ENCODE assay signal across 9 cellular contexts in genomic region chr15:42608110-42608531, GRCh38. TPM values are rescaled to one million over a fixed set of nuclear protein-coding genes. Genes with fewer than 3 reads are reported as not detected.
DNase-seq lines count a peak whose midpoint lies in the region; ATAC-seq and TF ChIP-seq lines count a peak whose summit lies in the region.
"Had no signal": no experiment of that assay in that cellular context is flagged by ENCODE, and none has a peak within 500 bp of the region (broad histone marks: within the 10 kb centered on the region; RNA-seq: fewer than 3 reads in every experiment).

No MANE protein-coding gene starts in this region.

- H3K27me3 ChIP-seq in CD8-positive, alpha-beta T cell (ENCODE audit: insufficient read depth, low read length), result no peaks in the 10 kb centered on the region
- H3K27me3 ChIP-seq in brain microvascular endothelial cell (replicated peaks), result no peaks in the 10 kb centered on the region
- H3K27me3 ChIP-seq in GM23338 (ENCODE audit: insufficient read depth), result no peaks in the 10 kb centered on the region
- H3K27me3 ChIP-seq: body of pancreas had no signal

- H3K4me3 Mint-ChIP-seq in CD8-positive, alpha-beta T cell, result peak overlapping the region; percentile 71
- H3K4me3 Mint-ChIP-seq in GM23338, result no peak overlapping the region

- H3K79me2 ChIP-seq in GM23338 (replicated peaks; ENCODE audit: insufficient read depth), result no peaks in the 10 kb centered on the region

- intact Hi-C loops in CD8-positive, alpha-beta T cell (cut with DNase I, micrococcal nuclease), result loop anchor here in 1 of 2 experiments (2.0 to 5.0 kb wide), 3 partner anchors 17 to 36 kb away; no protein-coding TSS in a partner anchor

- H3K9me2 ChIP-seq in GM23338 (ENCODE audit: insufficient read depth), result no peaks in the 10 kb centered on the region; the same call in 1 of the 2 replicates

- no peaks in the 10 kb centered on the region for H3K36me3 Mint-ChIP-seq in CD8-positive, alpha-beta T cell
- H3K36me3 Mint-ChIP-seq in GM23338 (ENCODE audit: low read depth), result no peaks in the 10 kb centered on the region

- H3K4me1 Mint-ChIP-seq in CD8-positive, alpha-beta T cell (ENCODE audit: low read depth), result peaks cover 53% of the 10 kb centered on the region
- no peaks in the 10 kb centered on the region for H3K4me1 Mint-ChIP-seq in GM23338

- peak overlapping the region; percentile 68 for H3K27ac Mint-ChIP-seq in CD8-positive, alpha-beta T cell
- H3K27ac Mint-ChIP-seq in GM23338, result no peak overlapping the region

- no peaks in the 10 kb centered on the region for H3K9me3 Mint-ChIP-seq in CD8-positive, alpha-beta T cell
- no peaks in the 10 kb centered on the region for H3K9me3 Mint-ChIP-seq in GM23338

- in situ Hi-C loops in SK-MEL-5 (cut with HindIII; ENCODE audit: low pct_unique_long_range_greater_than_20kb, low sequenced_read_pairs), result no loop called here
- in situ Hi-C loops in brain microvascular endothelial cell (cut with HindIII; ENCODE audit: low pct_ligation_motif_present, low sequenced_read_pairs), result no loop called here

- no peak overlapping the region for H3K4me3 ChIP-seq in CD8-positive, alpha-beta T cell (ENCODE audit: low read depth, low read length)
- no peak overlapping the region for H3K4me3 ChIP-seq in brain microvascular endothelial cell (ENCODE audit: low read depth, low read length)
- H3K4me3 ChIP-seq in GM23338, result no peak overlapping the region
- H3K4me3 ChIP-seq: body of pancreas had no signal

- no peak overlapping the region for H3K4me2 ChIP-seq in GM23338

- peak; percentile 6 to 66 (median 32) for DNase-seq in CD8-positive, alpha-beta T cell
- peak; percentile 77 for DNase-seq in SK-MEL-5 (ENCODE audit: low read depth, low spot score)
- peak; percentile 1 for DNase-seq in brain microvascular endothelial cell
- DNase-seq in stimulated activated CD4-positive, alpha-beta T cell treated with anti-CD3 and anti-CD28 coated beads, TNF-alpha, amount 100 ng/mL, for 48 hours (ENCODE audit: low read depth in 3 of 3), result peak in 2 of 3 donors; percentile 16 to 27
- no peak for DNase-seq in SK-N-DZ (ENCODE audit: low spot score)
- DNase-seq in DMS 273 treated with DMSO at 0.1 percent for 48 hours (lab: John Stamatoyannopoulos, UW), result no peak
- DNase-seq in GM23338 (ENCODE audit: low spot score), result no peak

- POLR2A ChIA-PET in CD8-positive, alpha-beta T cell (lab: Charles Lee), result interaction anchor here (1.7 to 2.0 kb wide), 2 partner anchors 8 to 26 kb away, joined by 6 to 15 read pairs; no protein-coding TSS in a partner anchor

- ATAC-seq in CD8-positive, alpha-beta T cell, result peak; percentile 60
- ATAC-seq in HG02588 (IDR thresholded peaks at IDR 0.05; ENCODE audit: unreplicated experiment), result peak; percentile 53
- no peak for ATAC-seq in GM23338
- ATAC-seq: body of pancreas had no signal

- CTCF ChIA-PET in CD8-positive, alpha-beta T cell (lab: Charles Lee), result interaction anchor here (0.9 to 2.3 kb wide), 3 partner anchors 11 to 36 kb away, joined by 3 to 7 read pairs (median 3); no protein-coding TSS in a partner anchor

- H4K20me1 ChIP-seq in GM23338 (replicated peaks; ENCODE audit: insufficient read depth), result no peaks in the 10 kb centered on the region; the same call in 1 of the 2 replicates

- no peak overlapping the region for H2AFZ ChIP-seq in GM23338

- H3K27ac ChIP-seq in CD8-positive, alpha-beta T cell (ENCODE audit: low read depth, low read length), result no peak overlapping the region
- H3K27ac ChIP-seq in brain microvascular endothelial cell (no peak overlapping the region), GM23338 (ENCODE audit: low read depth) (no peak overlapping the region)
- H3K27ac ChIP-seq: body of pancreas had no signal

- H3K9me3 ChIP-seq in CD8-positive, alpha-beta T cell (ENCODE audit: low read length), result no peaks in the 10 kb centered on the region
- H3K9me3 ChIP-seq: body of pancreas had no signal

- no peaks in the 10 kb centered on the region for H3K27me3 Mint-ChIP-seq in CD8-positive, alpha-beta T cell (ENCODE audit: low read depth)
- peaks cover 1% of the 10 kb centered on the region for H3K27me3 Mint-ChIP-seq in GM23338 (ENCODE audit: insufficient read depth, low read depth, poor library complexity)

- H3F3A ChIP-seq in GM23338 (replicated peaks; ENCODE audit: low read depth), result no peaks in the 10 kb centered on the region

- H3K36me3 ChIP-seq in CD8-positive, alpha-beta T cell (ENCODE audit: insufficient read depth, low read length), result no peaks in the 10 kb centered on the region
- H3K36me3 ChIP-seq in brain microvascular endothelial cell (replicated peaks) (no peaks in the 10 kb centered on the region), GM23338 (ENCODE audit: insufficient read depth) (no peaks in the 10 kb centered on the region)

- TF ChIP-seq CTCF in CD8-positive, alpha-beta T cell (IDR thresholded peaks at IDR 0.05), result no peak
- TF ChIP-seq CTCF in brain microvascular endothelial cell (IDR thresholded peaks at IDR 0.05; ENCODE audit: low read depth, low read length, missing control alignments) (no peak), GM23338 (conservative IDR thresholded peaks at IDR 0.05; ENCODE audit: low read depth in 2 of 2) (no peak)

- peaks cover 43% of the 10 kb centered on the region for H3K4me1 ChIP-seq in CD8-positive, alpha-beta T cell (ENCODE audit: insufficient read depth, low read length)
- H3K4me1 ChIP-seq in GM23338 (ENCODE audit: insufficient read depth), result no peaks in the 10 kb centered on the region

TF ChIP-seq in GM23338, 12 proteins besides CTCF, POLR2A, EP300 and RAD21 (continues in another document):
- TF ChIP-seq, protein P1, sequence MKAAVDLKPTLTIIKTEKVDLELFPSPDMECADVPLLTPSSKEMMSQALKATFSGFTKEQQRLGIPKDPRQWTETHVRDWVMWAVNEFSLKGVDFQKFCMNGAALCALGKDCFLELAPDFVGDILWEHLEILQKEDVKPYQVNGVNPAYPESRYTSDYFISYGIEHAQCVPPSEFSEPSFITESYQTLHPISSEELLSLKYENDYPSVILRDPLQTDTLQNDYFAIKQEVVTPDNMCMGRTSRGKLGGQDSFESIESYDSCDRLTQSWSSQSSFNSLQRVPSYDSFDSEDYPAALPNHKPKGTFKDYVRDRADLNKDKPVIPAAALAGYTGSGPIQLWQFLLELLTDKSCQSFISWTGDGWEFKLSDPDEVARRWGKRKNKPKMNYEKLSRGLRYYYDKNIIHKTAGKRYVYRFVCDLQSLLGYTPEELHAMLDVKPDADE (IDR thresholded peaks at IDR 0.05), result no peak

RNA-seq across cellular contexts. Expression of gene STARD9, which starts 32.7 kb away (rescaled TPM):
- 1 to 10 TPM; 8.5 to 9.0 TPM for total RNA-seq in CD8-positive, alpha-beta T cell
- 2.1 and 2.2 TPM in 2 replicates for total RNA-seq in SK-MEL-5 (2014; rRNA removed; shearing (Covaris generic))
- polyA plus RNA-seq in SK-MEL-5 (2015; cell fraction: cytosol; rRNA removed), result 1.5 and 2.4 TPM in 2 replicates
- 11.9 and 17.9 TPM in 2 replicates for polyA plus RNA-seq in SK-MEL-5 (2015; cell fraction: nucleus; rRNA removed)
- 7.2 and 8.7 TPM in 2 replicates for polyA plus RNA-seq in SK-N-DZ (2014; cell fraction: cytosol; rRNA removed)
- polyA plus RNA-seq in SK-N-DZ (2014; cell fraction: nucleus; rRNA removed), result 40.5 and 66.8 TPM in 2 replicates
- 4.7 and 6.2 TPM in 2 replicates for total RNA-seq in GM23338 (2014; rRNA removed; shearing (Covaris generic))
- 1.2 and 1.8 TPM in 2 replicates for polyA plus RNA-seq in GM23338 (2016; fragmentation: Nextera tagmentation; extraction: Ambion mirVana)

RNA-seq across cellular contexts. Expression of gene HAUS2, which starts 59.5 kb away (rescaled TPM):
- 10 to 100 TPM; 33.1 to 39.1 TPM for total RNA-seq in CD8-positive, alpha-beta T cell
- 36.2 and 42.0 TPM in 2 replicates for total RNA-seq in SK-MEL-5 (2014; rRNA removed; shearing (Covaris generic))
- 29.1 and 33.0 TPM in 2 replicates for polyA plus RNA-seq in SK-MEL-5 (2015; cell fraction: cytosol; rRNA removed)
- 8.8 and 17.1 TPM in 2 replicates for polyA plus RNA-seq in SK-MEL-5 (2015; cell fraction: nucleus; rRNA removed)
- polyA plus RNA-seq in SK-N-DZ (2014; cell fraction: cytosol; rRNA removed), result 76.8 and 142 TPM in 2 replicates
- 31.8 and 39.3 TPM in 2 replicates for polyA plus RNA-seq in SK-N-DZ (2014; cell fraction: nucleus; rRNA removed)
- 30.9 and 78.6 TPM in 2 replicates for total RNA-seq in GM23338 (2014; rRNA removed; shearing (Covaris generic))
- polyA plus RNA-seq in GM23338 (2016; fragmentation: Nextera tagmentation; extraction: Ambion mirVana), result 32.7 and 39.1 TPM in 2 replicates

RNA-seq across cellular contexts. Expression of gene LRRC57, which starts 59.5 kb away (rescaled TPM):
- 10 to 100 TPM; 30.0 to 31.1 TPM for total RNA-seq in CD8-positive, alpha-beta T cell
- 11.3 and 12.5 TPM in 2 replicates for total RNA-seq in SK-MEL-5 (2014; rRNA removed; shearing (Covaris generic))
- 15.8 and 16.8 TPM in 2 replicates for polyA plus RNA-seq in SK-MEL-5 (2015; cell fraction: cytosol; rRNA removed)
- polyA plus RNA-seq in SK-MEL-5 (2015; cell fraction: nucleus; rRNA removed), result 14.0 and 18.1 TPM in 2 replicates
- polyA plus RNA-seq in SK-N-DZ (2014; cell fraction: cytosol; rRNA removed), result 17.1 and 26.6 TPM in 2 replicates
- polyA plus RNA-seq in SK-N-DZ (2014; cell fraction: nucleus; rRNA removed), result 10.2 and 10.6 TPM in 2 replicates
- 9.0 and 19.5 TPM in 2 replicates for total RNA-seq in GM23338 (2014; rRNA removed; shearing (Covaris generic))
- polyA plus RNA-seq in GM23338 (2016; fragmentation: Nextera tagmentation; extraction: Ambion mirVana), result 3.9 and 5.4 TPM in 2 replicates

Comparison
In these comparisons a context has a peak if more than half of its experiments do, and no peak if none do; other contexts are left out.
1. DNase-seq: peak in CD8-positive, alpha-beta T cell (7 of 7), SK-MEL-5 (single experiment), brain microvascular endothelial cell (single experiment) and stimulated activated CD4-positive, alpha-beta T cell treated with anti-CD3 and anti-CD28 coated beads, TNF-alpha, amount 100 ng/mL, for 48 hours (2 of 3); none in SK-N-DZ (single experiment), DMS 273 treated with DMSO at 0.1 percent for 48 hours (single experiment) and GM23338 (single experiment).